In the genomic region with DNA sequence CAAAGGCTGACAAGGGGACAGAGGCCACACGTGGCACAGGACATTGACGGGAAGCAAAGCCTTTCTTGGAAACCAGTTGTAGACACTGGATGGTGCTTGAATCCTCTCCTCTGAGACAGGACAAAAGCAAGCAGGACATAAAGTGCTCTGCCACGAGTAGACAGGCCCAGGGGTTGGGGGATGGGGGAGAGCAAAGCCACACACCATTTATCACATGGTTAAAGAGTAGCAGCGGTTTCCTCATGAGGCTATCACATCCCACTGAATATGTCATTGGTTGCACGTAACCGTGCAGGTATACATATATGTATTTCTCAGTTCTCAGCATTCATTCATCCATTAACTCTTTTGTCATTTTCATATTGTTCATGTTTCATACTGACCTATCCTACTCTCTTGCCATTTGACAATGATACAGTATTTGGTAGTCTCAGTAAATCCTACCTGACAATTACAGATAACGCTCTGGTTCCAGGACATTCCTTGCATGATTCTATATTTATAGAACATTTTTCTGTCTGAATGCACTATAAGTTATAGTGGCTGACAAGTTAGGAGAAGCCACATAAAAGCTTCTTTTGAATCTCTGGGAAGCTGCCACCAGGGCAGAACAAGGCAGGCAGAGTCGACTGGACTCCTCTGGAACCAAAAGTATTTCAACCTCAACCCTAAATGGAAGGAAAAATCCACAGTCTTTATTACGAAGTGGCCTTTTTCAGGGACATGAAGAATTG, we compare ENCODE assay signal across 1 cellular context.
TF ChIP-seq lines count a peak whose summit lies in the region.

No MANE protein-coding gene starts in this region.

TF ChIP-seq in SK-N-SH, 30 proteins besides CTCF, POLR2A, EP300 and RAD21 (continued from another document):
- TF ChIP-seq, protein P1, sequence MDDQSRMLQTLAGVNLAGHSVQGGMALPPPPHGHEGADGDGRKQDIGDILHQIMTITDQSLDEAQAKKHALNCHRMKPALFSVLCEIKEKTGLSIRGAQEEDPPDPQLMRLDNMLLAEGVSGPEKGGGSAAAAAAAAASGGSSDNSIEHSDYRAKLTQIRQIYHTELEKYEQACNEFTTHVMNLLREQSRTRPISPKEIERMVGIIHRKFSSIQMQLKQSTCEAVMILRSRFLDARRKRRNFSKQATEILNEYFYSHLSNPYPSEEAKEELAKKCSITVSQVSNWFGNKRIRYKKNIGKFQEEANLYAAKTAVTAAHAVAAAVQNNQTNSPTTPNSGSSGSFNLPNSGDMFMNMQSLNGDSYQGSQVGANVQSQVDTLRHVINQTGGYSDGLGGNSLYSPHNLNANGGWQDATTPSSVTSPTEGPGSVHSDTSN (IDR thresholded peaks at IDR 0.05) = peak; percentile 63
- TF ChIP-seq SMC3 (IDR thresholded peaks at IDR 0.05; ENCODE audit: low read depth, low read length) = no peak
- TF ChIP-seq TCF12 (IDR thresholded peaks at IDR 0.05) = peak; percentile 32; the same call in 1 of the 2 replicates
